9 cellular contexts compared by ENCODE assay signal in genomic region chr1:226405411-226405988, GRCh38. TPM values are rescaled to one million over a fixed set of nuclear protein-coding genes. Genes with fewer than 3 reads are reported as not detected.
DNase-seq lines count a peak whose midpoint lies in the region; ATAC-seq, FAIRE-seq and TF ChIP-seq lines count a peak whose summit lies in the region.
"Had no signal": no experiment of that assay in that cellular context is flagged by ENCODE, and none has a peak within 500 bp of the region (broad histone marks: within the 10 kb centered on the region; RNA-seq: fewer than 3 reads in every experiment).

No MANE protein-coding gene starts in this region.

- H3K36me3 ChIP-seq in brain microvascular endothelial cell (replicated peaks): peaks cover 9% of the 10 kb centered on the region

- H3K27me3 ChIP-seq in brain microvascular endothelial cell (replicated peaks): no peaks in the 10 kb centered on the region

- H3K36me3 Mint-ChIP-seq in activated CD4-positive, alpha-beta memory T cell treated with anti-CD3 and anti-CD28 coated beads, Interleukin-2, amount 10 ng/mL, durations not matched to agents 7 days and 5 days (ENCODE audit: low read depth): peaks cover 36% of the 10 kb centered on the region
- H3K36me3 Mint-ChIP-seq in naive thymus-derived CD8-positive, alpha-beta T cell: peaks cover 0 to 25% (median 10%) of the 10 kb centered on the region in 3 donors

- no peaks in the 10 kb centered on the region for H3K9me3 Mint-ChIP-seq in activated CD4-positive, alpha-beta memory T cell treated with anti-CD3 and anti-CD28 coated beads, Interleukin-2, amount 10 ng/mL, durations not matched to agents 7 days and 5 days
- no peaks in the 10 kb centered on the region for H3K9me3 Mint-ChIP-seq in naive thymus-derived CD8-positive, alpha-beta T cell

- peak overlapping the region; percentile 89 for H3K27ac Mint-ChIP-seq in activated CD4-positive, alpha-beta memory T cell treated with anti-CD3 and anti-CD28 coated beads, Interleukin-2, amount 10 ng/mL, durations not matched to agents 7 days and 5 days
- H3K27ac Mint-ChIP-seq in naive thymus-derived CD8-positive, alpha-beta T cell: peak overlapping the region in 9 of 10 donors; percentile 24 to 91 (median 78)

- CTCF ChIA-PET in activated CD4-positive, alpha-beta memory T cell treated with anti-CD3 and anti-CD28 coated beads, Interleukin-2, amount 10 ng/mL, durations not matched to agents 7 days and 5 days (lab: Charles Lee): interaction anchor here (0.8 to 4.5 kb wide), 7 partner anchors 14 to 280 kb away, joined by 3 to 69 read pairs (median 13); no protein-coding TSS in a partner anchor

- no peak for TF ChIP-seq POLR2A in GM12891 (IDR thresholded peaks at IDR 0.05; ENCODE audit: low read depth, low read length)

- H3K4me3 ChIP-seq in brain microvascular endothelial cell (ENCODE audit: low read depth, low read length): no peak overlapping the region

- ATAC-seq in HG03175 (IDR thresholded peaks at IDR 0.05; ENCODE audit: unreplicated experiment) (peak; percentile 18), omental fat pad (ENCODE audit: low FRiP score) (no peak)
- no peak for ATAC-seq in naive thymus-derived CD8-positive, alpha-beta T cell
- ATAC-seq: left cardiac atrium had no signal

- no peaks in the 10 kb centered on the region for H3K27me3 Mint-ChIP-seq in activated CD4-positive, alpha-beta memory T cell treated with anti-CD3 and anti-CD28 coated beads, Interleukin-2, amount 10 ng/mL, durations not matched to agents 7 days and 5 days
- no peaks in the 10 kb centered on the region for H3K27me3 Mint-ChIP-seq in naive thymus-derived CD8-positive, alpha-beta T cell

- in situ Hi-C loops in brain microvascular endothelial cell (cut with HindIII; ENCODE audit: low pct_ligation_motif_present, low sequenced_read_pairs): no loop called here

- TF ChIP-seq CTCF in brain microvascular endothelial cell (IDR thresholded peaks at IDR 0.05; ENCODE audit: low read depth, low read length, missing control alignments) (no peak), omental fat pad (IDR thresholded peaks at IDR 0.05) (no peak)

- peak overlapping the region; percentile 85 for H3K4me3 Mint-ChIP-seq in activated CD4-positive, alpha-beta memory T cell treated with anti-CD3 and anti-CD28 coated beads, Interleukin-2, amount 10 ng/mL, durations not matched to agents 7 days and 5 days
- H3K4me3 Mint-ChIP-seq in naive thymus-derived CD8-positive, alpha-beta T cell: peak overlapping the region; percentile 56 to 100 (median 97)

- peak; percentile 45 for FAIRE-seq in GM12891 (lab: Jason Lieb, UNC)

- POLR2A ChIA-PET in activated CD4-positive, alpha-beta memory T cell treated with anti-CD3 and anti-CD28 coated beads, Interleukin-2, amount 10 ng/mL, durations not matched to agents 7 days and 5 days (lab: Charles Lee): interaction anchor here (0.9 to 4.4 kb wide), 12 partner anchors 13 to 406 kb away, joined by 3 to 35 read pairs (median 6); partner anchors contain the start of genes H3-3A, LIN9 and SDE2
- POLR2A ChIA-PET in naive thymus-derived CD8-positive, alpha-beta T cell (lab: Charles Lee): interaction anchor here (0.6 to 3.1 kb wide), 3 partner anchors 20 to 508 kb away, joined by 3 to 21 read pairs (median 3); no protein-coding TSS in a partner anchor

- peaks cover 44% of the 10 kb centered on the region for H3K4me1 Mint-ChIP-seq in activated CD4-positive, alpha-beta memory T cell treated with anti-CD3 and anti-CD28 coated beads, Interleukin-2, amount 10 ng/mL, durations not matched to agents 7 days and 5 days
- H3K4me1 Mint-ChIP-seq in naive thymus-derived CD8-positive, alpha-beta T cell: peaks cover 45 to 73% (median 71%) of the 10 kb centered on the region in 4 donors

- no peak overlapping the region for H3K27ac ChIP-seq in brain microvascular endothelial cell

- DNase-seq in GM12891 (ENCODE audit: insufficient read length, low spot score): no peak
- DNase-seq in activated CD4-positive, alpha-beta memory T cell treated with anti-CD3 and anti-CD28 coated beads, Interleukin-2, amount 10 ng/mL, durations not matched to agents 7 days and 5 days: peak; percentile 47
- peak in 1 of 10 donors; percentile 18 for DNase-seq in naive thymus-derived CD8-positive, alpha-beta T cell
- DNase-seq in NCI-H510A (lab: John Stamatoyannopoulos, UW): no peak
- DNase-seq in islet precursor cell: no peak
- no peak for DNase-seq in brain microvascular endothelial cell
- DNase-seq in omental fat pad (ENCODE audit: low spot score): no peak
- DNase-seq: left cardiac atrium had no signal

TF ChIP-seq in GM12891, 5 proteins besides CTCF, POLR2A, EP300 and RAD21:
- no peak for TF ChIP-seq POU2F2 (IDR thresholded peaks at IDR 0.05; ENCODE audit: low read depth, low read length)
- TF ChIP-seq POLR2AphosphoS5 (IDR thresholded peaks at IDR 0.05; ENCODE audit: low read depth, low read length): no peak
- TF ChIP-seq SPI1 (IDR thresholded peaks at IDR 0.05; ENCODE audit: low read depth, low read length): no peak
- TF ChIP-seq TAF1 (IDR thresholded peaks at IDR 0.05; ENCODE audit: low read depth, low read length): no peak
- no peak for TF ChIP-seq PAX5 (IDR thresholded peaks at IDR 0.05; ENCODE audit: insufficient read depth, low read length, severe bottlenecking)

RNA-seq across cellular contexts. Expression of gene PARP1, which starts 2.4 kb away (rescaled TPM):
- polyA plus RNA-seq in GM12891 (2012; ENCODE audit: low read depth, missing spikeins): 145 TPM
- 100 to 1,000 TPM; 191 to 194 TPM for total RNA-seq in activated CD4-positive, alpha-beta memory T cell treated with anti-CD3 and anti-CD28 coated beads, Interleukin-2, amount 10 ng/mL, durations not matched to agents 7 days and 5 days
- 100 to 1,000 TPM; 102 to 103 TPM for total RNA-seq in naive thymus-derived CD8-positive, alpha-beta T cell
- polyA plus RNA-seq in naive thymus-derived CD8-positive, alpha-beta T cell: 100 to 1,000 TPM in 2 of 3 donors, 10 to 100 TPM in 1; 98.6 to 128 (median 121) TPM
- 10 to 100 TPM; 62.3 to 76.9 (median 63.4) TPM for total RNA-seq in omental fat pad
